In the genomic region with DNA sequence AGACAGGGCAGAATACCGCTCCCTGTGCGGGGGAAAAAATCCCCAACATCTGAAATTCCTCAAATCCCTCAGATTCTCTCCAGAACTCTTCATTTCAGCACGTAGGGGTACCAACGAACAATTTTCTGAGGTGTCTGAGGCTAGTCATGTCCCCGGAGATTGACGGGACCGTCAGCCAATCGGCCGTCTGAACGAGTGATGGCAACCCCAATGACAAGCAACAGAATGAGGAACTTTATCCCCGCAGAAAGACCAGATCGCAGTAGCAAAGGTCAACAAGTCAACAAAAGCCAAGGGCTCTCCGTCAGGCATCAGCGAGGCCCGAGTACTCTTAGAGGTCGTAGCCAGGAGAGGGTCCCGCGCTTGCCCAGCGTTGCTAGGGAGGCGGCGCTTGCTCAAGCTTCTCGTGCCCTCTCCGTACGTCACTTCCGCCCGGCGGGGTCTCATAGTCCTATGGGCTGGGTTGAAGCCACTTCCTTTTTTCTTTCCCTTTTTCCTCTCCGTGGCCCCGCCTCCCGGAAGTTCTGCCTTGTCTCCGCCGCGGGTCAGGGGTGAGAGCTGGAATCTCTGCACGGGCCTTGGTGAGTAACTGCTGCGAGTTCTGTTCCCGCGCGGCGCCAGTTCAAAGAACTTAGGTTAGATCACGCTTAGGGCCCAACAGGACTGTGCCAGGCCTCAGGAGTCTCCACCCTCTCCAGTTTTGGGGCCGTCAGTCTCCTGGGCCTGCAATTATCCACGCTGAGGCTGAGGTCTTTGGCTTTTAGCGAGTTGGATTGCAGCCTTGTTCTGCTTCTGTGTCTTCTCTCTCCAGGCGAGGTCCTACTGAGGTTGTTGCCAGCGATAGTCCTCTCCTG, we compare ENCODE assay signal across 1 cellular context.
A peak's percentile ranks its signal among the peaks of the same experiment; 100 is the strongest.
TF ChIP-seq lines count a peak whose summit lies in the region.

A gene with protein sequence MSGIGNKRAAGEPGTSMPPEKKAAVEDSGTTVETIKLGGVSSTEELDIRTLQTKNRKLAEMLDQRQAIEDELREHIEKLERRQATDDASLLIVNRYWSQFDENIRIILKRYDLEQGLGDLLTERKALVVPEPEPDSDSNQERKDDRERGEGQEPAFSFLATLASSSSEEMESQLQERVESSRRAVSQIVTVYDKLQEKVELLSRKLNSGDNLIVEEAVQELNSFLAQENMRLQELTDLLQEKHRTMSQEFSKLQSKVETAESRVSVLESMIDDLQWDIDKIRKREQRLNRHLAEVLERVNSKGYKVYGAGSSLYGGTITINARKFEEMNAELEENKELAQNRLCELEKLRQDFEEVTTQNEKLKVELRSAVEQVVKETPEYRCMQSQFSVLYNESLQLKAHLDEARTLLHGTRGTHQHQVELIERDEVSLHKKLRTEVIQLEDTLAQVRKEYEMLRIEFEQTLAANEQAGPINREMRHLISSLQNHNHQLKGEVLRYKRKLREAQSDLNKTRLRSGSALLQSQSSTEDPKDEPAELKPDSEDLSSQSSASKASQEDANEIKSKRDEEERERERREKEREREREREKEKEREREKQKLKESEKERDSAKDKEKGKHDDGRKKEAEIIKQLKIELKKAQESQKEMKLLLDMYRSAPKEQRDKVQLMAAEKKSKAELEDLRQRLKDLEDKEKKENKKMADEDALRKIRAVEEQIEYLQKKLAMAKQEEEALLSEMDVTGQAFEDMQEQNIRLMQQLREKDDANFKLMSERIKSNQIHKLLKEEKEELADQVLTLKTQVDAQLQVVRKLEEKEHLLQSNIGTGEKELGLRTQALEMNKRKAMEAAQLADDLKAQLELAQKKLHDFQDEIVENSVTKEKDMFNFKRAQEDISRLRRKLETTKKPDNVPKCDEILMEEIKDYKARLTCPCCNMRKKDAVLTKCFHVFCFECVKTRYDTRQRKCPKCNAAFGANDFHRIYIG (plus strand): TSS at position 520 of the 854 bp plus-strand sequence. CDS start 1,571 bp downstream, outside the sequence.

TF ChIP-seq in K562, 482 proteins besides CTCF, POLR2A, EP300 and RAD21 (continued from another document and continues in another):
- TF ChIP-seq HNRNPLL (IDR thresholded peaks at IDR 0.05; ENCODE audit: low read depth, low read length, poor library complexity, severe bottlenecking) = no peak
- peak; percentile 91 for TF ChIP-seq CREB1 (IDR thresholded peaks at IDR 0.05)
- TF ChIP-seq CREB1 (CRISPR knock-in tag; IDR thresholded peaks at IDR 0.05) = peak; percentile 93
- TF ChIP-seq, protein P1, sequence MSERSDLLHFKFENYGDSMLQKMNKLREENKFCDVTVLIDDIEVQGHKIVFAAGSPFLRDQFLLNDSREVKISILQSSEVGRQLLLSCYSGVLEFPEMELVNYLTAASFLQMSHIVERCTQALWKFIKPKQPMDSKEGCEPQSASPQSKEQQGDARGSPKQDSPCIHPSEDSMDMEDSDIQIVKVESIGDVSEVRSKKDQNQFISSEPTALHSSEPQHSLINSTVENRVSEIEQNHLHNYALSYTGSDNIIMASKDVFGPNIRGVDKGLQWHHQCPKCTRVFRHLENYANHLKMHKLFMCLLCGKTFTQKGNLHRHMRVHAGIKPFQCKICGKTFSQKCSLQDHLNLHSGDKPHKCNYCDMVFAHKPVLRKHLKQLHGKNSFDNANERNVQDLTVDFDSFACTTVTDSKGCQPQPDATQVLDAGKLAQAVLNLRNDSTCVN (CRISPR knock-in tag; IDR thresholded peaks at IDR 0.05) = no peak
- TF ChIP-seq ZBTB8A (IDR thresholded peaks at IDR 0.05; ENCODE audit: partially characterized antibody) = no peak
- peak; percentile 10; the same call in 1 of the 2 replicates for TF ChIP-seq MAX (CRISPR knock-in tag; IDR thresholded peaks at IDR 0.05)
- peak; percentile 99 for TF ChIP-seq GABPA (tag; conservative IDR thresholded peaks at IDR 0.05; ENCODE audit: low read depth)
- TF ChIP-seq BHLHE40 (IDR thresholded peaks at IDR 0.05; ENCODE audit: low read length) = peak; percentile 80
- no peak for TF ChIP-seq NFXL1 (CRISPR knock-in tag; IDR thresholded peaks at IDR 0.05)
- TF ChIP-seq SPI1 (IDR thresholded peaks at IDR 0.05; ENCODE audit: borderline replicate concordance, low read depth, low read length) = peak; percentile 98
- TF ChIP-seq GABPB1 (CRISPR knock-in tag; IDR thresholded peaks at IDR 0.05) = peak; percentile 98
- no peak for TF ChIP-seq RBM17 (IDR thresholded peaks at IDR 0.05; ENCODE audit: borderline replicate concordance, low read depth, low read length)
- no peak for TF ChIP-seq SREBF1 (IDR thresholded peaks at IDR 0.05; ENCODE audit: borderline replicate concordance, low read depth, low read length)
- TF ChIP-seq ILK (tag; IDR thresholded peaks at IDR 0.05; ENCODE audit: borderline replicate concordance, low read depth) = no peak
- TF ChIP-seq, protein P2, sequence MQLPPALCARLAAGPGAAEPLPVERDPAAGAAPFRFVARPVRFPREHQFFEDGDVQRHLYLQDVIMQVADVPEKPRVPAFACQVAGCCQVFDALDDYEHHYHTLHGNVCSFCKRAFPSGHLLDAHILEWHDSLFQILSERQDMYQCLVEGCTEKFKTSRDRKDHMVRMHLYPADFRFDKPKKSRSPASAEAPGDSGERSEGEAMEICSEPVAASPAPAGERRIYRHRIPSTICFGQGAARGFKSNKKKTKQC (CRISPR knock-in tag; IDR thresholded peaks at IDR 0.05) = peak; percentile 63; the same call in 1 of the 2 replicates
- TF ChIP-seq TGIF2 (CRISPR knock-in tag; IDR thresholded peaks at IDR 0.05) = no peak
- TF ChIP-seq, protein P3, sequence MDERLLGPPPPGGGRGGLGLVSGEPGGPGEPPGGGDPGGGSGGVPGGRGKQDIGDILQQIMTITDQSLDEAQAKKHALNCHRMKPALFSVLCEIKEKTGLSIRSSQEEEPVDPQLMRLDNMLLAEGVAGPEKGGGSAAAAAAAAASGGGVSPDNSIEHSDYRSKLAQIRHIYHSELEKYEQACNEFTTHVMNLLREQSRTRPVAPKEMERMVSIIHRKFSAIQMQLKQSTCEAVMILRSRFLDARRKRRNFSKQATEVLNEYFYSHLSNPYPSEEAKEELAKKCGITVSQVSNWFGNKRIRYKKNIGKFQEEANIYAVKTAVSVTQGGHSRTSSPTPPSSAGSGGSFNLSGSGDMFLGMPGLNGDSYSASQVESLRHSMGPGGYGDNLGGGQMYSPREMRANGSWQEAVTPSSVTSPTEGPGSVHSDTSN (CRISPR knock-in tag; IDR thresholded peaks at IDR 0.05; ENCODE audit: low read depth) = peak; percentile 89
- TF ChIP-seq, protein P3 (tag; conservative IDR thresholded peaks at IDR 0.05; ENCODE audit: low read depth) = peak; percentile 98
- TF ChIP-seq DIDO1 (tag; IDR thresholded peaks at IDR 0.05; ENCODE audit: low read depth) = no peak
- no peak for TF ChIP-seq ZNF668 (CRISPR knock-in tag; IDR thresholded peaks at IDR 0.05)
- no peak for TF ChIP-seq CBFB (CRISPR knock-in tag; IDR thresholded peaks at IDR 0.05)
- TF ChIP-seq CBX1 (IDR thresholded peaks at IDR 0.05; ENCODE audit: low read depth) = no peak
- TF ChIP-seq ZNF165 (CRISPR knock-in tag; IDR thresholded peaks at IDR 0.05; ENCODE audit: borderline replicate concordance) = 0 out of 2 replicates have a peak, but pooled peaks have one; percentile 40
- no peak for TF ChIP-seq STAT5B (CRISPR knock-in tag; IDR thresholded peaks at IDR 0.05)
- peak; percentile 56; the same call in 1 of the 2 replicates for TF ChIP-seq ETV1 (tag; conservative IDR thresholded peaks at IDR 0.05; ENCODE audit: low read depth)
- no peak for TF ChIP-seq ZNF398 (CRISPR knock-in tag; IDR thresholded peaks at IDR 0.05)
- no peak for TF ChIP-seq NR3C1 (CRISPR knock-in tag; IDR thresholded peaks at IDR 0.05)
- TF ChIP-seq KDM5B (IDR thresholded peaks at IDR 0.05; ENCODE audit: insufficient replicate concordance, low read depth, low read length) = peak; percentile 53
- TF ChIP-seq SREBF2 (CRISPR knock-in tag; IDR thresholded peaks at IDR 0.05) = no peak
- no peak for TF ChIP-seq KAT2B (IDR thresholded peaks at IDR 0.05; ENCODE audit: low read depth, low read length)
- TF ChIP-seq ZSCAN29 (IDR thresholded peaks at IDR 0.05) = no peak
- TF ChIP-seq DACH1 (IDR thresholded peaks at IDR 0.05; ENCODE audit: partially characterized antibody) = no peak
- no peak for TF ChIP-seq NFE2L1 (tag; IDR thresholded peaks at IDR 0.05; ENCODE audit: borderline replicate concordance, low read depth)
- no peak for TF ChIP-seq MEF2A (IDR thresholded peaks at IDR 0.05; ENCODE audit: control insufficient read depth, low read depth, low read length)
- TF ChIP-seq, protein P4, sequence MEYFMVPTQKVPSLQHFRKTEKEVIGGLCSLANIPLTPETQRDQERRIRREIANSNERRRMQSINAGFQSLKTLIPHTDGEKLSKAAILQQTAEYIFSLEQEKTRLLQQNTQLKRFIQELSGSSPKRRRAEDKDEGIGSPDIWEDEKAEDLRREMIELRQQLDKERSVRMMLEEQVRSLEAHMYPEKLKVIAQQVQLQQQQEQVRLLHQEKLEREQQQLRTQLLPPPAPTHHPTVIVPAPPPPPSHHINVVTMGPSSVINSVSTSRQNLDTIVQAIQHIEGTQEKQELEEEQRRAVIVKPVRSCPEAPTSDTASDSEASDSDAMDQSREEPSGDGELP (CRISPR knock-in tag; IDR thresholded peaks at IDR 0.05; ENCODE audit: borderline replicate concordance) = peak; percentile 50; the same call in 1 of the 2 replicates
- TF ChIP-seq ZNF408 (CRISPR knock-in tag; IDR thresholded peaks at IDR 0.05; ENCODE audit: low read depth) = no peak
- no peak for TF ChIP-seq CBFA2T3 (IDR thresholded peaks at IDR 0.05)
- 0 out of 4 replicates have a peak, but pooled peaks of 1 of the 2 experiments have one; percentile 37 for TF ChIP-seq CSDE1 (IDR thresholded peaks at IDR 0.05)
- TF ChIP-seq, protein P5, sequence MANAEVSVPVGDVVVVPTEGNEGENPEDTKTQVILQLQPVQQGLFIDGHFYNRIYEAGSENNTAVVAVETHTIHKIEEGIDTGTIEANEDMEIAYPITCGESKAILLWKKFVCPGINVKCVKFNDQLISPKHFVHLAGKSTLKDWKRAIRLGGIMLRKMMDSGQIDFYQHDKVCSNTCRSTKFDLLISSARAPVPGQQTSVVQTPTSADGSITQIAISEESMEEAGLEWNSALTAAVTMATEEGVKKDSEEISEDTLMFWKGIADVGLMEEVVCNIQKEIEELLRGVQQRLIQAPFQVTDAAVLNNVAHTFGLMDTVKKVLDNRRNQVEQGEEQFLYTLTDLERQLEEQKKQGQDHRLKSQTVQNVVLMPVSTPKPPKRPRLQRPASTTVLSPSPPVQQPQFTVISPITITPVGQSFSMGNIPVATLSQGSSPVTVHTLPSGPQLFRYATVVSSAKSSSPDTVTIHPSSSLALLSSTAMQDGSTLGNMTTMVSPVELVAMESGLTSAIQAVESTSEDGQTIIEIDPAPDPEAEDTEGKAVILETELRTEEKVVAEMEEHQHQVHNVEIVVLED (CRISPR knock-in tag; IDR thresholded peaks at IDR 0.05) = no peak
- TF ChIP-seq, protein P6, sequence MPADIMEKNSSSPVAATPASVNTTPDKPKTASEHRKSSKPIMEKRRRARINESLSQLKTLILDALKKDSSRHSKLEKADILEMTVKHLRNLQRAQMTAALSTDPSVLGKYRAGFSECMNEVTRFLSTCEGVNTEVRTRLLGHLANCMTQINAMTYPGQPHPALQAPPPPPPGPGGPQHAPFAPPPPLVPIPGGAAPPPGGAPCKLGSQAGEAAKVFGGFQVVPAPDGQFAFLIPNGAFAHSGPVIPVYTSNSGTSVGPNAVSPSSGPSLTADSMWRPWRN (IDR thresholded peaks at IDR 0.05; ENCODE audit: low read depth) = no peak
- 0 out of 2 replicates have a peak, but pooled peaks have one; percentile 21 for TF ChIP-seq LARP7 (IDR thresholded peaks at IDR 0.05)
